15 cellular contexts compared by ENCODE assay signal in the genomic region with DNA sequence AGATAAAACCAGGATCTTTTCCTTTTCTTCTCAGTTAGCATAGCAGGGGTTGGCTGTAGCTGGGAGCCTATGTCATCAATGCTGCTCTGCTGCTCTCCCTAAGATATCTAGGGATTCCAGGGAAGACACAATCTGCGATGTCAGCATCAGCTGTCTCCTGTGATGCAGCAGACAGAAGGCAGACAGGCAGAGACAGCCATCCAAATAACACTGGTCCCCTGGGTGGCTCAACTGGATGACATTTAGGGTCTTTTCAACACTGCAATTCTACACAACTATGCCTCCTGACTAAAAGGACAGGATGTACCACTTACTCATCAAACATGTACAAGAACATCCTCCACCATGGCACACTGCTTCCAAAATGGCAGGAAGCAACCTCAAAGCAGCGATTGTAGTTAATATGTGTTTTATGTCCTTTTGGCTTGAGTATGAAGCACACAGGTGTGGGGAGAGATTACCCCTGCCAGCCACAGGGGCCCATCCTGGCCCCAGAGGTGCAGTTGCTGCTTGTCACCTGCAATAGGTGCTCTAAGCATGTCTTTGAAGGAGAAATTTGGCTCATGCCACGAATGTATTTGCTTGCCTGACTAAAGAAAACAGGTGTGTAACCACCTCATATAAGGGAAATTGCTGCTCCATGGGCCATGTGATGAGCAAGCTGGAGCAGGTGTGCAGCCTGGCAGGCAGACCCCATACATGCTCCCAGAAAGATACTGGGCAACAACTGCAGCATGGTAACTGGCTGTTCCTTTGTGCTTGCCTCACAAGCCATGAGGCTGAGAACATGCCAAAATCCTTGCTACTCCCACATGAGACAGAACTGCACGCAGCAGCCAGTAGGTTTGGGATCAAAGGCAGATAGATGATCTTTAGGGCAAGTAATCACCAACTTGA.
DNase-seq lines count a peak whose midpoint lies in the region; ATAC-seq and TF ChIP-seq lines count a peak whose summit lies in the region.
"Had no signal": no experiment of that assay in that cellular context is flagged by ENCODE, and none has a peak within 500 bp of the region (broad histone marks: within the 10 kb centered on the region; RNA-seq: fewer than 3 reads in every experiment).

No MANE protein-coding gene starts in this region.

- no peak overlapping the region for H3K9ac ChIP-seq in Loucy (ENCODE audit: low read depth, low read length, poor library complexity, severe bottlenecking)
- H3K9ac ChIP-seq: BLaER1 treated with 17β-estradiol and CSF1 and Interleukin-3, amounts not matched to agents 10 nM and 100 nM had no signal

- no peaks in the 10 kb centered on the region for H3K27me3 Mint-ChIP-seq in HFFc6 (ENCODE audit: insufficient read depth)

- no peak overlapping the region for H3K4me3 Mint-ChIP-seq in HFFc6
- H3K4me3 Mint-ChIP-seq: activated CD8-positive, alpha-beta memory T cell treated with anti-CD3 and anti-CD28 coated beads, Interleukin-2, amount 10 ng/mL, durations not matched to agents 7 days and 5 days; stimulated activated naive CD8-positive, alpha-beta T cell treated with anti-CD3 and anti-CD28 coated beads, Interleukin-15, Interleukin-2, amounts not matched to agents 100 ng/mL and 50 ng/mL, for 24 hours had no signal

- H3K4me1 ChIP-seq in Loucy (ENCODE audit: insufficient read depth, low read length, poor library complexity, severe bottlenecking), result peaks cover 7% of the 10 kb centered on the region
- H3K4me1 ChIP-seq: BLaER1 treated with 17β-estradiol and CSF1 and Interleukin-3, amounts not matched to agents 10 nM and 100 nM had no signal

- H3K36me3 Mint-ChIP-seq in HFFc6 (ENCODE audit: low read depth), result no peaks in the 10 kb centered on the region
- H3K36me3 Mint-ChIP-seq: activated CD8-positive, alpha-beta memory T cell treated with anti-CD3 and anti-CD28 coated beads, Interleukin-2, amount 10 ng/mL, durations not matched to agents 7 days and 5 days had no signal

- no peak overlapping the region for H3K27ac Mint-ChIP-seq in HFFc6
- H3K27ac Mint-ChIP-seq: activated CD8-positive, alpha-beta memory T cell treated with anti-CD3 and anti-CD28 coated beads, Interleukin-2, amount 10 ng/mL, durations not matched to agents 7 days and 5 days; stimulated activated naive CD8-positive, alpha-beta T cell treated with anti-CD3 and anti-CD28 coated beads, Interleukin-15, Interleukin-2, amounts not matched to agents 100 ng/mL and 50 ng/mL, for 24 hours had no signal

- H3K4me3 ChIP-seq in Loucy (ENCODE audit: low read length, poor library complexity, severe bottlenecking), result no peak overlapping the region
- H3K4me3 ChIP-seq: BLaER1 treated with 17β-estradiol and CSF1 and Interleukin-3, amounts not matched to agents 10 nM and 100 nM had no signal

- intact Hi-C loops in left colon (cut with DNase I, micrococcal nuclease), result no loop called here

- no peaks in the 10 kb centered on the region for H3K4me1 Mint-ChIP-seq in HFFc6 (ENCODE audit: low read depth)
- H3K4me1 Mint-ChIP-seq: activated CD8-positive, alpha-beta memory T cell treated with anti-CD3 and anti-CD28 coated beads, Interleukin-2, amount 10 ng/mL, durations not matched to agents 7 days and 5 days had no signal

- H3K9me3 ChIP-seq in Loucy (ENCODE audit: insufficient read depth, low read depth, low read length), result no peaks in the 10 kb centered on the region

- peaks cover 37% of the 10 kb centered on the region for H3K9me3 Mint-ChIP-seq in HFFc6
- H3K9me3 Mint-ChIP-seq: stimulated activated naive CD8-positive, alpha-beta T cell treated with anti-CD3 and anti-CD28 coated beads, Interleukin-15, Interleukin-2, amounts not matched to agents 100 ng/mL and 50 ng/mL, for 24 hours had no signal

- no peaks in the 10 kb centered on the region for H3K36me3 ChIP-seq in Loucy (ENCODE audit: insufficient read depth, low read length)
- H3K36me3 ChIP-seq: BLaER1 treated with 17β-estradiol and CSF1 and Interleukin-3, amounts not matched to agents 10 nM and 100 nM had no signal

- peak; percentile 58 for ATAC-seq in left colon
- no peak for ATAC-seq in HG02678 (IDR thresholded peaks at IDR 0.05; ENCODE audit: unreplicated experiment)
- ATAC-seq: activated CD8-positive, alpha-beta memory T cell treated with anti-CD3 and anti-CD28 coated beads, Interleukin-2, amount 10 ng/mL, durations not matched to agents 7 days and 5 days had no signal

- TF ChIP-seq CTCF in Loucy (conservative IDR thresholded peaks at IDR 0.05; ENCODE audit: low read length), result no peak
- TF ChIP-seq CTCF in HFFc6 (IDR thresholded peaks at IDR 0.05), result no peak

- H3K79me2 ChIP-seq in Loucy (ENCODE audit: insufficient read depth, low read length), result no peaks in the 10 kb centered on the region

- peak; percentile 33 for DNase-seq in COLO668 (lab: John Stamatoyannopoulos, UW; ENCODE audit: unreplicated experiment)
- DNase-seq in SHP77 treated with DMSO at 0.1 percent for 48 hours (lab: John Stamatoyannopoulos, UW), result peak; percentile 91
- no peak for DNase-seq in left colon
- no peak for DNase-seq in NCI-H446 treated with DMSO at 0.1 percent for 48 hours (lab: John Stamatoyannopoulos, UW)
- DNase-seq in HFFc6, result no peak
- DNase-seq in foreskin melanocyte, result no peak
- DNase-seq: activated CD8-positive, alpha-beta memory T cell treated with anti-CD3 and anti-CD28 coated beads, Interleukin-2, amount 10 ng/mL, durations not matched to agents 7 days and 5 days; activated naive CD4-positive, alpha-beta T cell treated with anti-CD3 and anti-CD28 coated beads, Interleukin-2, amount 50 U/mL, for 16 hours; GF-D8; KG1; NK-92 treated with Interleukin-12 subunit alpha and Interleukin-12 subunit beta, amount 100 ng/mL, for 24 hours had no signal

- no peaks in the 10 kb centered on the region for H3K9me2 ChIP-seq in Loucy (replicated peaks; ENCODE audit: low read depth, low read length)

- H4K20me1 ChIP-seq in Loucy (ENCODE audit: insufficient read depth, low read length, poor library complexity, severe bottlenecking), result no peaks in the 10 kb centered on the region
- H4K20me1 ChIP-seq: BLaER1 treated with 17β-estradiol and CSF1 and Interleukin-3, amounts not matched to agents 10 nM and 100 nM had no signal

- no peaks in the 10 kb centered on the region for H3K27me3 ChIP-seq in Loucy (ENCODE audit: insufficient read depth, low read length, poor library complexity, severe bottlenecking)
- H3K27me3 ChIP-seq: BLaER1 treated with 17β-estradiol and CSF1 and Interleukin-3, amounts not matched to agents 10 nM and 100 nM had no signal

- H3F3A ChIP-seq in Loucy (ENCODE audit: low read depth), result no peaks in the 10 kb centered on the region

- 0 out of 2 replicates have a peak overlapping the region, but pooled peaks have one; percentile 16 for H2AFZ ChIP-seq in Loucy (ENCODE audit: low read length)

- no peak overlapping the region for H3K4me2 ChIP-seq in Loucy (ENCODE audit: low read depth, low read length, poor library complexity, severe bottlenecking)
- H3K4me2 ChIP-seq: BLaER1 treated with 17β-estradiol and CSF1 and Interleukin-3, amounts not matched to agents 10 nM and 100 nM had no signal

Comparison
In these comparisons a context has a peak if more than half of its experiments do, and no peak if none do; other contexts are left out.
1. DNase-seq: peak in COLO668 (single experiment) and SHP77 treated with DMSO at 0.1 percent for 48 hours (single experiment); none in left colon (0 of 2), NCI-H446 treated with DMSO at 0.1 percent for 48 hours (single experiment), HFFc6 (single experiment) and foreskin melanocyte (single experiment).